In genomic region chrX:53440101-53440500, GRCh38 we compare ENCODE assay signal across 8 cellular contexts. TPM values are rescaled to one million over a fixed set of nuclear protein-coding genes. Genes with fewer than 3 reads are reported as not detected.
DNase-seq lines count a peak whose midpoint lies in the region; TF ChIP-seq lines count a peak whose summit lies in the region.

No MANE protein-coding gene starts in this region.

- H3K4me3 Mint-ChIP-seq in Caco-2 (ENCODE audit: unreplicated experiment) (peak overlapping the region; percentile 75), chondrocyte (ENCODE audit: unreplicated experiment) (peak overlapping the region; percentile 8), nephron progenitor cell (peak overlapping the region; percentile 72)

- POLR2A ChIA-PET in Caco-2 (lab: Charles Lee) = interaction anchor here (1.0 kb wide), 1 partner anchor 18 kb away, joined by 3 read pairs; the partner anchor contains the start of genes RIBC1 and SMC1A

- H3K36me3 Mint-ChIP-seq in Caco-2 (ENCODE audit: insufficient read depth, unreplicated experiment) = no peaks in the 10 kb centered on the region
- no peaks in the 10 kb centered on the region for H3K36me3 Mint-ChIP-seq in chondrocyte (ENCODE audit: low read depth)
- H3K36me3 Mint-ChIP-seq in nephron progenitor cell (ENCODE audit: low read depth) = no peaks in the 10 kb centered on the region

- peaks cover under 1% of the 10 kb centered on the region; the same call in 1 of the 2 replicates for H3K4me1 ChIP-seq in Caco-2

- H3K9me3 Mint-ChIP-seq in Caco-2 (ENCODE audit: unreplicated experiment) = no peaks in the 10 kb centered on the region
- peaks cover 8% of the 10 kb centered on the region for H3K9me3 Mint-ChIP-seq in chondrocyte (ENCODE audit: low read depth)
- peaks cover 51% of the 10 kb centered on the region for H3K9me3 Mint-ChIP-seq in nephron progenitor cell

- no peaks in the 10 kb centered on the region for H3K9me3 ChIP-seq in Caco-2

- no TSS peak for BruUV-seq in Caco-2 (replicated peaks; lab: Mats Ljungman, UMichigan)

- no peaks in the 10 kb centered on the region for H3K27me3 ChIP-seq in Caco-2 (replicated peaks; ENCODE audit: control insufficient read depth, insufficient read depth, low read length)

- H3K4me3 ChIP-seq in Caco-2 (ENCODE audit: low read depth, low read length) = no peak overlapping the region

- H3K4me1 Mint-ChIP-seq in Caco-2 (ENCODE audit: low read depth, unreplicated experiment) (no peaks in the 10 kb centered on the region), chondrocyte (ENCODE audit: low read depth) (peaks cover 15% of the 10 kb centered on the region), nephron progenitor cell (peaks cover 11% of the 10 kb centered on the region)

- no peaks in the 10 kb centered on the region for H3K36me3 ChIP-seq in Caco-2 (ENCODE audit: control insufficient read depth, insufficient read depth, low read length)

- no peak for TF ChIP-seq CTCF in Caco-2 (IDR thresholded peaks at IDR 0.05; ENCODE audit: insufficient read depth in 1 of 2, low read depth in 1 of 2, low read length in 1 of 2, severe bottlenecking in 1 of 2, unreplicated experiment in 1 of 2)
- TF ChIP-seq CTCF in chondrocyte (IDR thresholded peaks at IDR 0.05) = no peak
- no peak for TF ChIP-seq CTCF in nephron progenitor cell (IDR thresholded peaks at IDR 0.05)

- H3K27ac Mint-ChIP-seq in Caco-2 (ENCODE audit: unreplicated experiment) (no peak overlapping the region), chondrocyte (ENCODE audit: unreplicated experiment) (no peak overlapping the region), nephron progenitor cell (no peak overlapping the region)

- no peaks in the 10 kb centered on the region for H3K27me3 Mint-ChIP-seq in Caco-2 (ENCODE audit: insufficient read depth, unreplicated experiment)
- no peaks in the 10 kb centered on the region for H3K27me3 Mint-ChIP-seq in chondrocyte (ENCODE audit: low read depth)
- H3K27me3 Mint-ChIP-seq in nephron progenitor cell (ENCODE audit: low read depth, poor library complexity) = peaks cover 45% of the 10 kb centered on the region

- CTCF ChIA-PET in Caco-2 (lab: Charles Lee) = no interaction called here

- intact Hi-C loops in Caco-2 (cut with micrococcal nuclease; ENCODE audit: unreplicated experiment) = loop anchor here (2.0 kb wide), 1 partner anchor 17 kb away; the partner anchor contains the start of genes RIBC1 and SMC1A

- no peak for DNase-seq in Caco-2
- peak; percentile 82 for DNase-seq in NCI-H1694 treated with DMSO at 0.1 percent for 48 hours (lab: John Stamatoyannopoulos, UW)
- no peak for DNase-seq in chondrocyte (ENCODE audit: low spot score)
- no peak for DNase-seq in nephron progenitor cell
- DNase-seq in NCI-H1048 (lab: John Stamatoyannopoulos, UW) = no peak
- DNase-seq in HUDEP-2 (lab: John Stamatoyannopoulos, UW; ENCODE audit: unreplicated experiment in 76 of 76) = no peak
- no peak for DNase-seq in medulla oblongata (ENCODE audit: extremely low spot score)
- DNase-seq in hippocampal formation (lab: John Stamatoyannopoulos, UW) = no peak

RNA-seq across cellular contexts. Expression of gene HSD17B10, which starts 5.9 kb away (rescaled TPM):
- total RNA-seq in Caco-2 (2022) = 129 and 137 TPM in 2 replicates
- 69.4 to 91.4 TPM (median 72.3 TPM) in 3 replicates for total RNA-seq in chondrocyte

RNA-seq across cellular contexts. Expression of gene RIBC1, which starts 17.4 kb away (rescaled TPM):
- 0.88 and 0.95 TPM in 2 replicates for total RNA-seq in Caco-2 (2022)
- total RNA-seq in chondrocyte = 0.38 to 0.99 TPM (median 0.60 TPM) in 3 replicates

RNA-seq across cellular contexts. Expression of gene SMC1A, which starts 17.6 kb away (rescaled TPM):
- total RNA-seq in Caco-2 (2022) (92.4 and 102 TPM in 2 replicates), chondrocyte (42.8 to 69.5 TPM (median 44.4 TPM) in 3 replicates)

Comparison
In these comparisons a context has a peak if more than half of its experiments do, and no peak if none do; other contexts are left out.
1. H3K4me3 Mint-ChIP-seq: peak in every context shown above with its lines; median percentile 75 in Caco-2; 72 in nephron progenitor cell; 8 in chondrocyte.